ENCODE assay signal across 15 cellular contexts in genomic region chr1:196599324-196599723, GRCh38. TPM values are rescaled to one million over a fixed set of nuclear protein-coding genes. Genes with fewer than 3 reads are reported as not detected.
A peak's percentile ranks its signal among the peaks of the same experiment; 100 is the strongest.
DNase-seq lines count a peak whose midpoint lies in the region; ATAC-seq and TF ChIP-seq lines count a peak whose summit lies in the region.
"Had no signal": no experiment of that assay in that cellular context is flagged by ENCODE, and none has a peak within 500 bp of the region (broad histone marks: within the 10 kb centered on the region; RNA-seq: fewer than 3 reads in every experiment).

No MANE protein-coding gene starts in this region.

- no peaks in the 10 kb centered on the region for H4K20me1 ChIP-seq in PC-9 (ENCODE audit: insufficient read depth)

- intact Hi-C loops in PC-9 (cut with micrococcal nuclease; ENCODE audit: unreplicated experiment), result no loop called here

- TF ChIP-seq CTCF in PC-9 (conservative IDR thresholded peaks at IDR 0.05) (no peak), GM13977 (IDR thresholded peaks at IDR 0.05; ENCODE audit: extremely low read depth, insufficient read depth, missing control alignments) (no peak)

- H3K79me2 ChIP-seq in PC-9 (ENCODE audit: low read depth), result no peaks in the 10 kb centered on the region

- H3K9me2 ChIP-seq in PC-9 (ENCODE audit: insufficient read depth), result peaks cover 4% of the 10 kb centered on the region; the same call in 1 of the 2 replicates

- H3K9me3 ChIP-seq in PC-9 (ENCODE audit: insufficient read depth, low read depth), result no peaks in the 10 kb centered on the region; the same call in 1 of the 2 replicates
- H3K9me3 ChIP-seq: Caco-2 had no signal

- no TSS peak for BruUV-seq in PC-9 (replicated peaks; lab: Mats Ljungman, UMichigan)

- CTCF ChIA-PET in PC-9 (lab: Charles Lee), result no interaction called here

- POLR2A ChIA-PET in PC-9 (lab: Charles Lee; ENCODE audit: unreplicated experiment), result no interaction called here

- peak; percentile 82 for DNase-seq in NCI-H82 (lab: John Stamatoyannopoulos, UW)
- DNase-seq in PC-9, result no peak
- DNase-seq in left lobe of liver (ENCODE audit: low spot score), result no peak
- DNase-seq in GM13977 (ENCODE audit: low spot score), result no peak
- DNase-seq in DMS153 (lab: John Stamatoyannopoulos, UW), result no peak
- DNase-seq in NCI-H2227 (lab: John Stamatoyannopoulos, UW; ENCODE audit: unreplicated experiment), result no peak
- DNase-seq: AML-193; Caco-2; CD4-positive, alpha-beta T cell; DMS79; GDM1; H9 had no signal

- no peaks in the 10 kb centered on the region for H3K27me3 ChIP-seq in PC-9 (ENCODE audit: insufficient read depth, low read depth)

- no peaks in the 10 kb centered on the region for H3F3A ChIP-seq in PC-9 (ENCODE audit: insufficient read depth, low read depth)

- H2AFZ ChIP-seq in PC-9, result peak overlapping the region; percentile 56; the same call in 1 of the 2 replicates

- H3K4me2 ChIP-seq in PC-9, result no peak overlapping the region

- H3K4me1 ChIP-seq in PC-9 (replicated peaks; ENCODE audit: insufficient read depth), result no peaks in the 10 kb centered on the region
- H3K4me1 ChIP-seq: Caco-2 had no signal

- H3K36me3 ChIP-seq in PC-9 (ENCODE audit: low read depth), result no peaks in the 10 kb centered on the region

- H3K4me3 ChIP-seq in PC-9, result no peak overlapping the region

- peak; percentile 38 for ATAC-seq in left lobe of liver

- in situ Hi-C loops in GM13977 (cut with MboI; ENCODE audit: low pct_unique_long_range_greater_than_20kb, low sequenced_read_pairs, unreplicated experiment), result no loop called here

- H3K27ac ChIP-seq in PC-9, result no peak overlapping the region
- H3K27ac ChIP-seq: C4-2B had no signal

RNA-seq across cellular contexts. Expression of gene KCNT2, which starts 8.9 kb away (rescaled TPM):
- total RNA-seq in PC-9 (2021) (0.53 and 0.90 TPM in 2 replicates), left lobe of liver (4.1 TPM)
- total RNA-seq: Caco-2; CD4-positive, alpha-beta T cell; HT-29 had no signal

RNA-seq across cellular contexts. Expression of gene CFH, which starts 52.5 kb away (rescaled TPM):
- total RNA-seq in PC-9 (2021), result 3.8 and 4.0 TPM in 2 replicates
- 870 TPM for total RNA-seq in left lobe of liver
- total RNA-seq: Caco-2, H1, H9 had no signal

Comparison
In these comparisons a context has a peak if more than half of its experiments do, and no peak if none do; other contexts are left out.
1. RNA of gene CFH, which starts 52.5 kb away (total RNA-seq): 870 TPM in left lobe of liver (single experiment); 3.8 to 4.0 TPM in PC-9; every median in the first group is over 100 times any median in the second.